Comparison of ENCODE assay signal across 8 cellular contexts in genomic region chr10:95183132-95183450, GRCh38. TPM values are rescaled to one million over a fixed set of nuclear protein-coding genes. Genes with fewer than 3 reads are reported as not detected.
DNase-seq lines count a peak whose midpoint lies in the region; ATAC-seq and TF ChIP-seq lines count a peak whose summit lies in the region.

No MANE protein-coding gene starts in this region.

- H3K36me3 ChIP-seq in neural cell (ENCODE audit: insufficient read depth, low read length), result no peaks in the 10 kb centered on the region

- no peaks in the 10 kb centered on the region for H3K79me2 ChIP-seq in neural cell (replicated peaks; ENCODE audit: insufficient read depth, low read length)

- H3F3A ChIP-seq in neural cell (ENCODE audit: insufficient read depth, low read length, poor library complexity, severe bottlenecking), result no peaks in the 10 kb centered on the region

- no peaks in the 10 kb centered on the region for H3K9me2 ChIP-seq in neural cell (ENCODE audit: insufficient read depth, low read length)

- H4K20me1 ChIP-seq in neural cell (ENCODE audit: insufficient read depth), result no peaks in the 10 kb centered on the region

- no peaks in the 10 kb centered on the region for H3K9me3 ChIP-seq in neural cell (ENCODE audit: low read length)

- no peak for TF ChIP-seq RAD21 in neural cell (conservative IDR thresholded peaks at IDR 0.05)

- H3K4me2 ChIP-seq in neural cell (ENCODE audit: low read length), result peak overlapping the region; percentile 2

- no peak for DNase-seq in Jurkat, Clone E6-1 (ENCODE audit: low read depth, low spot score)
- DNase-seq in coronary artery (ENCODE audit: low spot score), result no peak
- no peak for DNase-seq in NCI-H510A treated with DMSO at 0.1 percent for 48 hours (lab: John Stamatoyannopoulos, UW)
- DNase-seq in 8988T, result no peak
- no peak for DNase-seq in GM20000 (ENCODE audit: low spot score)

- H3K27ac ChIP-seq in coronary artery (peak overlapping the region; percentile 57 to 84), neural cell (ENCODE audit: low read length) (no peak overlapping the region)

- H2AFZ ChIP-seq in neural cell (ENCODE audit: low read depth, low read length), result no peak overlapping the region

- peak overlapping the region; percentile 55 for H3K4me3 ChIP-seq in Jurkat, Clone E6-1 (ENCODE audit: low read length)
- H3K4me3 ChIP-seq in coronary artery (peak overlapping the region; percentile 81), neural cell (ENCODE audit: low read length) (peak overlapping the region; percentile 68)

- no peak for TF ChIP-seq CTCF in coronary artery (IDR thresholded peaks at IDR 0.05)
- TF ChIP-seq CTCF in neural cell (IDR thresholded peaks at IDR 0.05; ENCODE audit: poor library complexity, severe bottlenecking), result no peak
- TF ChIP-seq CTCF in GM20000 (IDR thresholded peaks at IDR 0.05; ENCODE audit: extremely low read depth, missing control alignments), result no peak

- H3K9ac ChIP-seq in neural cell (ENCODE audit: low read length), result peak overlapping the region; percentile 50

- H3K27me3 ChIP-seq in neural cell (ENCODE audit: insufficient read depth, low read depth, low read length), result no peaks in the 10 kb centered on the region

- ATAC-seq in GM18861 (IDR thresholded peaks at IDR 0.05; ENCODE audit: unreplicated experiment), result peak; percentile 20
- no peak for ATAC-seq in HG03196 (IDR thresholded peaks at IDR 0.05; ENCODE audit: unreplicated experiment)

- no peak for TF ChIP-seq EP300 in neural cell (conservative IDR thresholded peaks at IDR 0.05; ENCODE audit: poor library complexity, severe bottlenecking)

TF ChIP-seq in neural cell, 6 proteins besides CTCF, POLR2A, EP300 and RAD21:
- TF ChIP-seq, protein P1, sequence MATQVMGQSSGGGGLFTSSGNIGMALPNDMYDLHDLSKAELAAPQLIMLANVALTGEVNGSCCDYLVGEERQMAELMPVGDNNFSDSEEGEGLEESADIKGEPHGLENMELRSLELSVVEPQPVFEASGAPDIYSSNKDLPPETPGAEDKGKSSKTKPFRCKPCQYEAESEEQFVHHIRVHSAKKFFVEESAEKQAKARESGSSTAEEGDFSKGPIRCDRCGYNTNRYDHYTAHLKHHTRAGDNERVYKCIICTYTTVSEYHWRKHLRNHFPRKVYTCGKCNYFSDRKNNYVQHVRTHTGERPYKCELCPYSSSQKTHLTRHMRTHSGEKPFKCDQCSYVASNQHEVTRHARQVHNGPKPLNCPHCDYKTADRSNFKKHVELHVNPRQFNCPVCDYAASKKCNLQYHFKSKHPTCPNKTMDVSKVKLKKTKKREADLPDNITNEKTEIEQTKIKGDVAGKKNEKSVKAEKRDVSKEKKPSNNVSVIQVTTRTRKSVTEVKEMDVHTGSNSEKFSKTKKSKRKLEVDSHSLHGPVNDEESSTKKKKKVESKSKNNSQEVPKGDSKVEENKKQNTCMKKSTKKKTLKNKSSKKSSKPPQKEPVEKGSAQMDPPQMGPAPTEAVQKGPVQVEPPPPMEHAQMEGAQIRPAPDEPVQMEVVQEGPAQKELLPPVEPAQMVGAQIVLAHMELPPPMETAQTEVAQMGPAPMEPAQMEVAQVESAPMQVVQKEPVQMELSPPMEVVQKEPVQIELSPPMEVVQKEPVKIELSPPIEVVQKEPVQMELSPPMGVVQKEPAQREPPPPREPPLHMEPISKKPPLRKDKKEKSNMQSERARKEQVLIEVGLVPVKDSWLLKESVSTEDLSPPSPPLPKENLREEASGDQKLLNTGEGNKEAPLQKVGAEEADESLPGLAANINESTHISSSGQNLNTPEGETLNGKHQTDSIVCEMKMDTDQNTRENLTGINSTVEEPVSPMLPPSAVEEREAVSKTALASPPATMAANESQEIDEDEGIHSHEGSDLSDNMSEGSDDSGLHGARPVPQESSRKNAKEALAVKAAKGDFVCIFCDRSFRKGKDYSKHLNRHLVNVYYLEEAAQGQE (IDR thresholded peaks at IDR 0.05; ENCODE audit: borderline replicate concordance), result no peak
- TF ChIP-seq EZH2 (IDR thresholded peaks at IDR 0.05; ENCODE audit: borderline replicate concordance, insufficient read depth, low read length, poor library complexity, severe bottlenecking), result no peak
- no peak for TF ChIP-seq POLR2AphosphoS5 (IDR thresholded peaks at IDR 0.05)
- no peak for TF ChIP-seq MXI1 (conservative IDR thresholded peaks at IDR 0.05; ENCODE audit: poor library complexity, severe bottlenecking)
- TF ChIP-seq SMC3 (conservative IDR thresholded peaks at IDR 0.05; ENCODE audit: poor library complexity), result no peak
- TF ChIP-seq TAF1 (IDR thresholded peaks at IDR 0.05; ENCODE audit: low read depth), result no peak

RNA-seq across cellular contexts. Expression of gene ACSM6, which starts 10.9 kb away (rescaled TPM):
- polyA plus RNA-seq in Jurkat, Clone E6-1 (2012; ENCODE audit: insufficient read depth, insufficient read length), result not detected
- polyA plus RNA-seq in neural cell, result not detected in 2 replicates
- polyA minus RNA-seq in neural cell, result not detected in 2 replicates
